2 cellular contexts compared by ENCODE assay signal in genomic region chr17:79082311-79083190, GRCh38.
TF ChIP-seq lines count a peak whose summit lies in the region.

No MANE protein-coding gene starts in this region.

TF ChIP-seq in HCT116, 20 proteins besides CTCF, POLR2A, EP300 and RAD21 (continued from another document):
- TF ChIP-seq ZBTB33 (IDR thresholded peaks at IDR 0.05; ENCODE audit: extremely low read depth, insufficient replicate concordance, low read length) = no peak
- TF ChIP-seq MAX (IDR thresholded peaks at IDR 0.05) = no peak
- TF ChIP-seq REST (IDR thresholded peaks at IDR 0.05; ENCODE audit: low read depth) = no peak
- TF ChIP-seq FOSL1 (IDR thresholded peaks at IDR 0.05; ENCODE audit: low read depth) = no peak
- TF ChIP-seq ELF1 (IDR thresholded peaks at IDR 0.05; ENCODE audit: borderline replicate concordance, low read depth) = no peak
- no peak for TF ChIP-seq ATF3 (IDR thresholded peaks at IDR 0.05)
- no peak for TF ChIP-seq POLR2AphosphoS5 (IDR thresholded peaks at IDR 0.05; ENCODE audit: low read depth, low read length)
- TF ChIP-seq SP1 (IDR thresholded peaks at IDR 0.05; ENCODE audit: low read depth) = no peak
- TF ChIP-seq EZH2phosphoT487 (IDR thresholded peaks at IDR 0.05; ENCODE audit: borderline replicate concordance) = no peak
- no peak for TF ChIP-seq JUND (IDR thresholded peaks at IDR 0.05)

TF ChIP-seq in SK-N-SH treated with all-trans-retinoic acid at 6 μM for 48 hours, 23 proteins besides CTCF, POLR2A, EP300 and RAD21 (continued from another document):
- no peak for TF ChIP-seq CREB5 (CRISPR knock-in tag; IDR thresholded peaks at IDR 0.05; ENCODE audit: low read depth)
